Comparison of ENCODE assay signal across 16 cellular contexts in genomic region chr3:42194943-42195510, GRCh38.
DNase-seq lines count a peak whose midpoint lies in the region; ATAC-seq and TF ChIP-seq lines count a peak whose summit lies in the region.
"Had no signal": no experiment of that assay in that cellular context is flagged by ENCODE, and none has a peak within 500 bp of the region (broad histone marks: within the 10 kb centered on the region; RNA-seq: fewer than 3 reads in every experiment).

No MANE protein-coding gene starts in this region.

- TF ChIP-seq CTCF in OCI-LY7 (conservative IDR thresholded peaks at IDR 0.05; ENCODE audit: low read length) = no peak
- TF ChIP-seq CTCF in nephron progenitor cell (IDR thresholded peaks at IDR 0.05) = no peak
- no peak for TF ChIP-seq CTCF in thyroid gland (IDR thresholded peaks at IDR 0.05)

- TSS peak; percentile 81 for BruUV-seq in OCI-LY7 (replicated peaks; lab: Mats Ljungman, UMichigan)

- POLR2A ChIA-PET in OCI-LY7 (lab: Charles Lee) = interaction anchor here (0.7 to 2.8 kb wide), 12 partner anchors 9 to 1477 kb away, joined by 3 to 16 read pairs (median 5); no protein-coding TSS in a partner anchor

- H3K27ac ChIP-seq in OCI-LY7 (ENCODE audit: low read depth, low read length, poor library complexity, severe bottlenecking) (peak overlapping the region; percentile 92), thyroid gland (no peak overlapping the region)
- H3K27ac ChIP-seq: brain microvascular endothelial cell, VCaP had no signal

- H3K36me3 Mint-ChIP-seq in nephron progenitor cell (ENCODE audit: low read depth) = peaks cover 48% of the 10 kb centered on the region
- peaks cover 15% of the 10 kb centered on the region for H3K36me3 Mint-ChIP-seq in activated CD8-positive, alpha-beta memory T cell treated with anti-CD3 and anti-CD28 coated beads, Interleukin-2, amount 10 ng/mL, durations not matched to agents 7 days and 5 days

- no peaks in the 10 kb centered on the region for H3K9me3 Mint-ChIP-seq in nephron progenitor cell
- no peaks in the 10 kb centered on the region for H3K9me3 Mint-ChIP-seq in activated CD8-positive, alpha-beta memory T cell treated with anti-CD3 and anti-CD28 coated beads, Interleukin-2, amount 10 ng/mL, durations not matched to agents 7 days and 5 days (ENCODE audit: low read depth)
- H3K9me3 Mint-ChIP-seq: activated CD8-positive, alpha-beta T cell treated with anti-CD3 and anti-CD28 coated beads for 36 hours had no signal

- ATAC-seq in GM18868 (IDR thresholded peaks at IDR 0.05; ENCODE audit: unreplicated experiment) = peak; percentile 26
- no peak for ATAC-seq in activated CD8-positive, alpha-beta memory T cell treated with anti-CD3 and anti-CD28 coated beads, Interleukin-2, amount 10 ng/mL, durations not matched to agents 7 days and 5 days
- no peak for ATAC-seq in GM18502 (IDR thresholded peaks at IDR 0.05; ENCODE audit: poor library complexity, unreplicated experiment)
- ATAC-seq: activated CD8-positive, alpha-beta T cell treated with anti-CD3 and anti-CD28 coated beads for 36 hours had no signal

- H3K4me3 ChIP-seq in OCI-LY7 (ENCODE audit: low read depth, low read length, poor library complexity, severe bottlenecking) (peak overlapping the region; percentile 53), thyroid gland (replicated peaks in 1 of 3) (no peak overlapping the region)

- whole genome bisulfite sequencing in thyroid gland, 2 donors = 91 to 95% methylated on average over 7 of the region's 7 CpGs

- peaks cover 3% of the 10 kb centered on the region for H3K27me3 Mint-ChIP-seq in nephron progenitor cell (ENCODE audit: low read depth, poor library complexity)
- no peaks in the 10 kb centered on the region for H3K27me3 Mint-ChIP-seq in activated CD8-positive, alpha-beta memory T cell treated with anti-CD3 and anti-CD28 coated beads, Interleukin-2, amount 10 ng/mL, durations not matched to agents 7 days and 5 days
- H3K27me3 Mint-ChIP-seq: activated CD8-positive, alpha-beta T cell treated with anti-CD3 and anti-CD28 coated beads for 36 hours; activated naive CD8-positive, alpha-beta T cell had no signal

- no peaks in the 10 kb centered on the region for H3K9me2 ChIP-seq in OCI-LY7 (ENCODE audit: insufficient read depth, low read length)

- CTCF ChIA-PET in OCI-LY7 (lab: Charles Lee; ENCODE audit: unreplicated experiment) = interaction anchor here (1.0 kb wide), 1 partner anchor 67 kb away, joined by 3 read pairs; no protein-coding TSS in a partner anchor
- CTCF ChIA-PET in activated CD8-positive, alpha-beta memory T cell treated with anti-CD3 and anti-CD28 coated beads, Interleukin-2, amount 10 ng/mL, durations not matched to agents 7 days and 5 days (lab: Charles Lee) = interaction anchor here (1.0 to 1.5 kb wide), 3 partner anchors 34 to 77 kb away, joined by 3 read pairs; no protein-coding TSS in a partner anchor

- no peak for TF ChIP-seq POLR2A in thyroid gland (IDR thresholded peaks at IDR 0.05)

- peaks cover 20% of the 10 kb centered on the region for H3K4me1 Mint-ChIP-seq in nephron progenitor cell
- peaks cover 45% of the 10 kb centered on the region for H3K4me1 Mint-ChIP-seq in activated CD8-positive, alpha-beta memory T cell treated with anti-CD3 and anti-CD28 coated beads, Interleukin-2, amount 10 ng/mL, durations not matched to agents 7 days and 5 days

- no peaks in the 10 kb centered on the region for H3K9me3 ChIP-seq in OCI-LY7 (ENCODE audit: low read length)
- no peaks in the 10 kb centered on the region for H3K9me3 ChIP-seq in thyroid gland

- peak overlapping the region; percentile 60 for H3K27ac Mint-ChIP-seq in nephron progenitor cell
- no peak overlapping the region for H3K27ac Mint-ChIP-seq in activated CD8-positive, alpha-beta memory T cell treated with anti-CD3 and anti-CD28 coated beads, Interleukin-2, amount 10 ng/mL, durations not matched to agents 7 days and 5 days
- H3K27ac Mint-ChIP-seq: activated CD8-positive, alpha-beta T cell treated with anti-CD3 and anti-CD28 coated beads for 36 hours had no signal

- H4K20me1 ChIP-seq in OCI-LY7 (ENCODE audit: insufficient read depth, low read length) = peaks cover 5% of the 10 kb centered on the region; the same call in 1 of the 2 replicates

- H3K27me3 ChIP-seq in thyroid gland = no peaks in the 10 kb centered on the region
- H3K27me3 ChIP-seq: brain microvascular endothelial cell had no signal

- peaks cover 21% of the 10 kb centered on the region; the same call in 1 of the 2 replicates for H3K79me2 ChIP-seq in OCI-LY7 (ENCODE audit: insufficient read depth, low read depth, low read length)

- H3K4me3 Mint-ChIP-seq in nephron progenitor cell = no peak overlapping the region
- no peak overlapping the region for H3K4me3 Mint-ChIP-seq in activated CD8-positive, alpha-beta memory T cell treated with anti-CD3 and anti-CD28 coated beads, Interleukin-2, amount 10 ng/mL, durations not matched to agents 7 days and 5 days
- H3K4me3 Mint-ChIP-seq: activated CD8-positive, alpha-beta T cell treated with anti-CD3 and anti-CD28 coated beads for 36 hours; activated naive CD8-positive, alpha-beta T cell had no signal

- DNase-seq in EH (ENCODE audit: low read depth) (peak; percentile 24), OCI-LY7 (ENCODE audit: low spot score) (no peak), nephron progenitor cell (no peak), hypothalamus (lab: John Stamatoyannopoulos, UW) (no peak), thyroid gland (no peak)
- DNase-seq in activated CD8-positive, alpha-beta memory T cell treated with anti-CD3 and anti-CD28 coated beads, Interleukin-2, amount 10 ng/mL, durations not matched to agents 7 days and 5 days = no peak
- DNase-seq: activated CD8-positive, alpha-beta T cell treated with anti-CD3 and anti-CD28 coated beads for 36 hours; activated T-cell treated with anti-CD3 and anti-CD28 coated beads, Interleukin-2, amount 50 U/mL, for 48 hours; brain microvascular endothelial cell; NCI-H2029; NCI-H446; Right ventricle myocardium superior had no signal

- H2AFZ ChIP-seq in OCI-LY7 (ENCODE audit: low read length) = no peak overlapping the region

- H3K4me2 ChIP-seq in OCI-LY7 (ENCODE audit: low read length) = peak overlapping the region; percentile 74

- intact Hi-C loops in OCI-LY7 (cut with micrococcal nuclease; ENCODE audit: unreplicated experiment) = no loop called here
- intact Hi-C loops in thyroid gland (cut with DNase I) = loop anchor here (5.0 kb wide), 2 partner anchors 68 to 298 kb away; no protein-coding TSS in a partner anchor

- H3K4me1 ChIP-seq in OCI-LY7 (ENCODE audit: insufficient read depth, low read length, poor library complexity, severe bottlenecking) (peaks cover 80% of the 10 kb centered on the region), thyroid gland (no peaks in the 10 kb centered on the region)

- peaks cover 89% of the 10 kb centered on the region for H3K36me3 ChIP-seq in OCI-LY7 (ENCODE audit: insufficient read depth, low read length)
- peaks cover 49 to 50% of the 10 kb centered on the region in 2 donors for H3K36me3 ChIP-seq in thyroid gland
